ENCODE assay signal across 13 cellular contexts in genomic region chr15:101675015-101675414, GRCh38.
DNase-seq lines count a peak whose midpoint lies in the region; ATAC-seq and TF ChIP-seq lines count a peak whose summit lies in the region.
"Had no signal": no experiment of that assay in that cellular context is flagged by ENCODE, and none has a peak within 500 bp of the region (broad histone marks: within the 10 kb centered on the region; RNA-seq: fewer than 3 reads in every experiment).

No MANE protein-coding gene starts in this region.

- no peak for TF ChIP-seq CTCF in astrocyte of the cerebellum (IDR thresholded peaks at IDR 0.05; ENCODE audit: low read depth, low read length, missing control alignments)

- in situ Hi-C loops in astrocyte of the cerebellum (cut with HindIII; ENCODE audit: low sequenced_read_pairs): no loop called here

- DNase-seq in AG08395 (ENCODE audit: low spot score): peak; percentile 84
- peak; percentile 15 for DNase-seq in HK-2 (ENCODE audit: unreplicated experiment)
- peak; percentile 20 for DNase-seq in astrocyte of the cerebellum (ENCODE audit: low read depth)
- peak; percentile 59 for DNase-seq in hepatic stellate cell (ENCODE audit: low spot score)
- no peak for DNase-seq in SKM-1 (lab: John Stamatoyannopoulos, UW; ENCODE audit: unreplicated experiment)
- no peak for DNase-seq in NOMO-1 (lab: John Stamatoyannopoulos, UW; ENCODE audit: unreplicated experiment in 2 of 2)
- DNase-seq: activated CD4-positive, alpha-beta T cell treated with anti-CD3 and anti-CD28 coated beads, Interleukin-2, amount 50 U/mL, for 48 hours; activated naive CD4-positive, alpha-beta T cell; NCI-H2171 treated with DMSO at 0.1 percent for 48 hours; T-helper 9 cell had no signal

- no peak overlapping the region for H3K4me3 ChIP-seq in astrocyte of the cerebellum (ENCODE audit: low read depth, low read length)
- H3K4me3 ChIP-seq: BLaER1 treated with 17β-estradiol and CSF1 and Interleukin-3, amounts not matched to agents 10 nM and 100 nM had no signal

- no peak for ATAC-seq in GM19397 (IDR thresholded peaks at IDR 0.05; ENCODE audit: unreplicated experiment)
- no peak for ATAC-seq in GM18498 (IDR thresholded peaks at IDR 0.05; ENCODE audit: unreplicated experiment)

Comparison
In these comparisons a context has a peak if more than half of its experiments do, and no peak if none do; other contexts are left out.
1. DNase-seq: peak in AG08395 (single experiment), HK-2 (single experiment), astrocyte of the cerebellum (single experiment) and hepatic stellate cell (single experiment); none in SKM-1 (single experiment) and NOMO-1 (0 of 2).